9 cellular contexts compared by ENCODE assay signal in genomic region chr12:59084758-59085383, GRCh38.
DNase-seq lines count a peak whose midpoint lies in the region; ATAC-seq, FAIRE-seq and TF ChIP-seq lines count a peak whose summit lies in the region.
"Had no signal": no experiment of that assay in that cellular context is flagged by ENCODE, and none has a peak within 500 bp of the region (broad histone marks: within the 10 kb centered on the region; RNA-seq: fewer than 3 reads in every experiment).

No MANE protein-coding gene starts in this region.

- H3K9me3 Mint-ChIP-seq in chondrocyte (ENCODE audit: low read depth): no peaks in the 10 kb centered on the region
- H3K9me3 Mint-ChIP-seq in natural killer cell treated with Interleukin-12 subunit alpha and Interleukin-12 subunit beta and Interleukin-15 and Interleukin-18, amount 100 ng/mL, for 72 hours: peaks cover 6% of the 10 kb centered on the region

- H3K27me3 ChIP-seq in ACC112 (ENCODE audit: insufficient read depth, low read length): no peaks in the 10 kb centered on the region

- no peak overlapping the region for H3K27ac ChIP-seq in ACC112 (ENCODE audit: low read depth, low read length)
- H3K27ac ChIP-seq in mesodermal cell (ENCODE audit: low read depth, low read length, severe bottlenecking): peak overlapping the region; percentile 85

- H3K4me3 Mint-ChIP-seq in chondrocyte (ENCODE audit: unreplicated experiment): peak overlapping the region; percentile 60
- H3K4me3 Mint-ChIP-seq in natural killer cell treated with Interleukin-12 subunit alpha and Interleukin-12 subunit beta and Interleukin-15 and Interleukin-18, amount 100 ng/mL, for 72 hours: no peak overlapping the region

- H3K27ac Mint-ChIP-seq in chondrocyte (ENCODE audit: unreplicated experiment): peak overlapping the region; percentile 94
- H3K27ac Mint-ChIP-seq in natural killer cell treated with Interleukin-12 subunit alpha and Interleukin-12 subunit beta and Interleukin-15 and Interleukin-18, amount 100 ng/mL, for 72 hours: no peak overlapping the region

- 18 to 55% methylated on average over 2 to 8 of the region's 11 CpGs for WGBS in mesodermal cell (ENCODE audit: insufficient coverage in 2 of 2), 2 experiments

- peak overlapping the region; percentile 24; the same call in 1 of the 2 replicates for H3K4me3 ChIP-seq in ACC112 (ENCODE audit: low read depth, low read length)
- H3K4me3 ChIP-seq in mesodermal cell (ENCODE audit: extremely low read depth, insufficient read depth, low read length, poor library complexity, severe bottlenecking): no peak overlapping the region

- H3K27me3 Mint-ChIP-seq in chondrocyte (ENCODE audit: low read depth): no peaks in the 10 kb centered on the region
- H3K27me3 Mint-ChIP-seq in natural killer cell treated with Interleukin-12 subunit alpha and Interleukin-12 subunit beta and Interleukin-15 and Interleukin-18, amount 100 ng/mL, for 72 hours: no peaks in the 10 kb centered on the region

- peaks cover 58% of the 10 kb centered on the region for H3K4me1 Mint-ChIP-seq in chondrocyte (ENCODE audit: low read depth)
- no peaks in the 10 kb centered on the region for H3K4me1 Mint-ChIP-seq in natural killer cell treated with Interleukin-12 subunit alpha and Interleukin-12 subunit beta and Interleukin-15 and Interleukin-18, amount 100 ng/mL, for 72 hours (ENCODE audit: low read depth in 2 of 2)

- H3K4me1 ChIP-seq in ACC112 (ENCODE audit: control insufficient read depth, insufficient read depth, low read length, unreplicated experiment): peaks cover 26% of the 10 kb centered on the region
- H3K4me1 ChIP-seq in mesodermal cell (ENCODE audit: control insufficient read depth, insufficient read depth, low read length, poor library complexity, severe bottlenecking): peaks cover 22% of the 10 kb centered on the region

- H2AFZ ChIP-seq in ACC112 (ENCODE audit: low read length, unreplicated experiment): peak overlapping the region; percentile 92

- no peaks in the 10 kb centered on the region for H3K9me3 ChIP-seq in mesodermal cell (ENCODE audit: control insufficient read depth, low read length)

- no peaks in the 10 kb centered on the region for H3K79me2 ChIP-seq in ACC112 (ENCODE audit: control insufficient read depth, insufficient read depth, low read length, unreplicated experiment)

- FAIRE-seq in GM19239 (lab: Jason Lieb, UNC): no peak

- H3K36me3 ChIP-seq in ACC112 (ENCODE audit: insufficient read depth, low read length): no peaks in the 10 kb centered on the region
- no peaks in the 10 kb centered on the region for H3K36me3 ChIP-seq in mesodermal cell (ENCODE audit: control insufficient read depth, insufficient read depth, low read length)

- no peaks in the 10 kb centered on the region for H3K36me3 Mint-ChIP-seq in chondrocyte (ENCODE audit: low read depth)
- no peaks in the 10 kb centered on the region for H3K36me3 Mint-ChIP-seq in natural killer cell treated with Interleukin-12 subunit alpha and Interleukin-12 subunit beta and Interleukin-15 and Interleukin-18, amount 100 ng/mL, for 72 hours

- no peak for ATAC-seq in natural killer cell treated with Interleukin-12 subunit alpha and Interleukin-12 subunit beta and Interleukin-15 and Interleukin-18, amount 100 ng/mL, for 72 hours

- DNase-seq in M059J (ENCODE audit: low read depth) (peak; percentile 64), chondrocyte (ENCODE audit: low spot score) (no peak), SIG-M5 treated with dmso at 0.1 percent for 504 hours (lab: John Stamatoyannopoulos, UW; ENCODE audit: unreplicated experiment) (no peak), GM19239 (ENCODE audit: insufficient read length, low spot score) (no peak), middle frontal gyrus (ENCODE audit: extremely low spot score, low spot score) (no peak)
- DNase-seq in natural killer cell treated with Interleukin-12 subunit alpha and Interleukin-12 subunit beta and Interleukin-15 and Interleukin-18, amount 100 ng/mL, for 72 hours (ENCODE audit: low spot score): no peak
- DNase-seq: activated T-cell treated with anti-CD3 and anti-CD28 coated beads for 4 hours had no signal

- peak; percentile 52 for TF ChIP-seq CTCF in chondrocyte (IDR thresholded peaks at IDR 0.05)
